16 cellular contexts compared by ENCODE assay signal in genomic region chr11:84628871-84629625, GRCh38.
"Had no signal": no experiment of that assay in that cellular context is flagged by ENCODE, and none has a peak within 500 bp of the region (broad histone marks: within the 10 kb centered on the region; RNA-seq: fewer than 3 reads in every experiment).

No MANE protein-coding gene starts in this region.

- H3K4me3 Mint-ChIP-seq: activated T-cell treated with anti-CD3 and anti-CD28 coated beads, Interleukin-2, amount 50 U/mL, for 72 hours; effector memory CD8-positive, alpha-beta T cell; memory B cell; naive B cell had no signal

- ATAC-seq: activated T-cell treated with anti-CD3 and anti-CD28 coated beads, Interleukin-2, amount 50 U/mL, for 72 hours; effector memory CD8-positive, alpha-beta T cell; pancreas; right lobe of liver had no signal

- DNase-seq: activated CD4-positive, alpha-beta T cell treated with anti-CD3 and anti-CD28 coated beads, Interleukin-2, amount 50 U/mL, for 1 hour; activated CD4-positive, CD25-positive, alpha-beta regulatory T cell treated with anti-CD3 and anti-CD28 coated beads, Interleukin-2, amount 50 U/mL, for 72 hours; activated CD8-positive, alpha-beta memory T cell treated with anti-CD3 and anti-CD28 coated beads, Interleukin-2, amount 50 U/mL, for 4 hours; activated effector memory CD4-positive, alpha-beta T cell treated with anti-CD3 and anti-CD28 coated beads, Interleukin-2, amount 50 U/mL, for 16 hours; activated naive CD4-positive, alpha-beta T cell treated with anti-CD3 and anti-CD28 coated beads, Interleukin-2, amount 50 U/mL, for 16 hours; activated T-cell treated with anti-CD3 and anti-CD28 coated beads, Interleukin-2, amount 50 U/mL, for 72 hours; effector memory CD8-positive, alpha-beta T cell; naive B cell; pancreas; right lobe of liver; small intestine; stimulated activated CD4-positive, alpha-beta T cell treated with anti-CD3 and anti-CD28 coated beads, Interleukin-4, amount 100 ng/mL, for 1 hour; stomach; T1000; upper lobe of left lung had no signal

- H3K36me3 Mint-ChIP-seq: memory B cell, naive B cell had no signal

- H3K9me3 Mint-ChIP-seq: memory B cell had no signal

- H3K4me1 Mint-ChIP-seq: memory B cell, naive B cell had no signal

- H3K27me3 Mint-ChIP-seq: effector memory CD8-positive, alpha-beta T cell had no signal

- H3K27ac Mint-ChIP-seq: effector memory CD8-positive, alpha-beta T cell; memory B cell; naive B cell had no signal
